1 cellular context compared by ENCODE assay signal in the genomic region with DNA sequence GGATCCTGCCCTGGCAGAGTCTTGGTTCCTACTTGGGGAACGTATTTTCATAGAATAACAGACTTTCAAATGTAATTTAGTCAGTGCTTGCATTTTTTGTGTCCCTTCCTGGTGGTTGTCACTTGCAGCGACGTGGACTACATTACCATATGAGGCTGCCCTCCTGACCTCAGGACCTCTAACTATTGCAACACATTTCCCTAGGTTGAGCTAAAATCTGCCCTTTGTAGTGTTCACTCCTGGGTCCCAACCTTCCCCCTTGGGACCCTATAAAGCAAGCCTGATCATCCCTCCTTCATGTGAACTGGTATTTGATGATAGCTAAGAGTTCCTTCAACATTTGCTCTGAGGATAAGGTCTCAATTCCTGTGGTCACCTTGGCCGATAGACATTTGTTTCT.
TF ChIP-seq lines count a peak whose summit lies in the region.

No MANE protein-coding gene starts in this region.

TF ChIP-seq in IMR-90, 13 proteins besides CTCF, POLR2A, EP300 and RAD21 (continued from another document):
- TF ChIP-seq ELK1 (IDR thresholded peaks at IDR 0.05; ENCODE audit: borderline replicate concordance, low read depth, low read length): no peak
